19 cellular contexts compared by ENCODE assay signal in the genomic region with DNA sequence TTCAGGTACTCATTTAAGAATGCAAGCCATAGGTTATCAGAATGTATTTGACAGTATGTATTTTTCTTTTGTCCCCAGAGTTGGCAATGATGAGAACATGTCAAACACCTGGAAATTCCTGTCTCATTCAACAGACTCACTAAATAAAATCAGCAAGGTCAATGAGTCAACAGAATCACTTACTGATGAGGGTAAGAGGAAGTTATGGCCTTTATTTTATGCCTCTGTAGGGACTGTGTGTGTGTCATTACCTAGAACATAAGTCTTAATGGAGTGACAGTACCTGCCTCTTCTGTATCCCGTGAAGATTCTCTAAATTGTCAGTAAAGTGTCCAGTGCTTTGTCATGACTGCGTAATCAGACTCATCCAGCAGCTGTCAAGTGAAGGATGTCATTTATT.
DNase-seq lines count a peak whose midpoint lies in the region; ATAC-seq and TF ChIP-seq lines count a peak whose summit lies in the region.
"Had no signal": no experiment of that assay in that cellular context is flagged by ENCODE, and none has a peak within 500 bp of the region (broad histone marks: within the 10 kb centered on the region; RNA-seq: fewer than 3 reads in every experiment).

No MANE protein-coding gene starts in this region.

- DNase-seq in activated CD4-positive, alpha-beta memory T cell treated with anti-CD3 and anti-CD28 coated beads for 36 hours, result no peak
- DNase-seq in activated CD4-positive, alpha-beta memory T cell treated with anti-CD3 and anti-CD28 coated beads, Interleukin-2, amount 10 ng/mL, durations not matched to agents 7 days and 5 days, result no peak
- DNase-seq in CD8-positive, alpha-beta T cell, result no peak
- no peak for DNase-seq in activated naive CD8-positive, alpha-beta T cell treated with anti-CD3 and anti-CD28 coated beads for 36 hours
- DNase-seq in natural killer cell (no peak), NCI-H187 (lab: John Stamatoyannopoulos, UW) (no peak), Peyer's patch (no peak), KBM-7 (no peak)
- DNase-seq: activated CD8-positive, alpha-beta memory T cell treated with anti-CD3 and anti-CD28 coated beads for 24 hours; C1 segment of cervical spinal cord; erythroblast; NCI-H2081; NCI-H526; SK-N-SH; transverse colon had no signal

- CTCF ChIA-PET in activated CD4-positive, alpha-beta memory T cell treated with anti-CD3 and anti-CD28 coated beads for 36 hours (lab: Charles Lee), result interaction anchor here (2.1 kb wide), 1 partner anchor 13 kb away, joined by 6 read pairs; no protein-coding TSS in a partner anchor
- CTCF ChIA-PET in activated CD4-positive, alpha-beta memory T cell treated with anti-CD3 and anti-CD28 coated beads, Interleukin-2, amount 10 ng/mL, durations not matched to agents 7 days and 5 days (lab: Charles Lee), result interaction anchor here (1.0 kb wide), 1 partner anchor 137 kb away, joined by 6 read pairs; no protein-coding TSS in a partner anchor
- CTCF ChIA-PET in CD8-positive, alpha-beta T cell (lab: Charles Lee), result interaction anchor here (0.7 kb wide), 2 partner anchors 27 to 124 kb away, joined by 3 read pairs; no protein-coding TSS in a partner anchor

- POLR2A ChIA-PET in activated CD4-positive, alpha-beta memory T cell treated with anti-CD3 and anti-CD28 coated beads for 36 hours (lab: Charles Lee), result no interaction called here
- POLR2A ChIA-PET in activated CD4-positive, alpha-beta memory T cell treated with anti-CD3 and anti-CD28 coated beads, Interleukin-2, amount 10 ng/mL, durations not matched to agents 7 days and 5 days (lab: Charles Lee), result no interaction called here
- POLR2A ChIA-PET in CD8-positive, alpha-beta T cell (lab: Charles Lee), result no interaction called here

- peak overlapping the region; percentile 76 for H3K27ac Mint-ChIP-seq in activated CD4-positive, alpha-beta memory T cell treated with anti-CD3 and anti-CD28 coated beads for 36 hours
- no peak overlapping the region for H3K27ac Mint-ChIP-seq in activated CD4-positive, alpha-beta memory T cell treated with anti-CD3 and anti-CD28 coated beads, Interleukin-2, amount 10 ng/mL, durations not matched to agents 7 days and 5 days
- H3K27ac Mint-ChIP-seq in CD8-positive, alpha-beta T cell, result peak overlapping the region; percentile 84
- H3K27ac Mint-ChIP-seq in activated naive CD8-positive, alpha-beta T cell treated with anti-CD3 and anti-CD28 coated beads for 36 hours, result peak overlapping the region; percentile 55
- H3K27ac Mint-ChIP-seq in natural killer cell, result peak overlapping the region; percentile 70 to 77
- H3K27ac Mint-ChIP-seq: nephron had no signal

- H3K36me3 ChIP-seq in CD8-positive, alpha-beta T cell (ENCODE audit: insufficient read depth, low read length), result peaks cover 79% of the 10 kb centered on the region
- H3K36me3 ChIP-seq in Peyer's patch, result peaks cover 0 to 98% (median 0%) of the 10 kb centered on the region in 3 donors

- no peaks in the 10 kb centered on the region for H3K9me3 ChIP-seq in CD8-positive, alpha-beta T cell (ENCODE audit: low read length)
- H3K9me3 ChIP-seq in Peyer's patch, result no peaks in the 10 kb centered on the region
- H3K9me3 ChIP-seq: A549, SK-N-SH, transverse colon had no signal

- peaks cover 63% of the 10 kb centered on the region for H3K36me3 Mint-ChIP-seq in activated CD4-positive, alpha-beta memory T cell treated with anti-CD3 and anti-CD28 coated beads for 36 hours
- H3K36me3 Mint-ChIP-seq in activated CD4-positive, alpha-beta memory T cell treated with anti-CD3 and anti-CD28 coated beads, Interleukin-2, amount 10 ng/mL, durations not matched to agents 7 days and 5 days (ENCODE audit: low read depth), result peaks cover 87% of the 10 kb centered on the region
- peaks cover 98% of the 10 kb centered on the region for H3K36me3 Mint-ChIP-seq in CD8-positive, alpha-beta T cell
- H3K36me3 Mint-ChIP-seq in activated naive CD8-positive, alpha-beta T cell treated with anti-CD3 and anti-CD28 coated beads for 36 hours, result peaks cover 37% of the 10 kb centered on the region
- H3K36me3 Mint-ChIP-seq in natural killer cell, result peaks cover 22% of the 10 kb centered on the region

- intact Hi-C loops in activated CD4-positive, alpha-beta memory T cell treated with anti-CD3 and anti-CD28 coated beads for 36 hours (cut with micrococcal nuclease), result no loop called here
- intact Hi-C loops in CD8-positive, alpha-beta T cell (cut with DNase I, micrococcal nuclease), result loop anchor here in 1 of 2 experiments (2.0 kb wide), 1 partner anchor 14 kb away; no protein-coding TSS in a partner anchor
- intact Hi-C loops in natural killer cell (cut with micrococcal nuclease), result no loop called here

- ATAC-seq in CD8-positive, alpha-beta T cell, result no peak
- ATAC-seq in natural killer cell, result no peak
- ATAC-seq: A549 had no signal

- no peak for TF ChIP-seq POLR2A in Peyer's patch (IDR thresholded peaks at IDR 0.05)

- no peak overlapping the region for H3K4me3 Mint-ChIP-seq in activated CD4-positive, alpha-beta memory T cell treated with anti-CD3 and anti-CD28 coated beads for 36 hours
- H3K4me3 Mint-ChIP-seq in activated CD4-positive, alpha-beta memory T cell treated with anti-CD3 and anti-CD28 coated beads, Interleukin-2, amount 10 ng/mL, durations not matched to agents 7 days and 5 days, result no peak overlapping the region
- no peak overlapping the region for H3K4me3 Mint-ChIP-seq in CD8-positive, alpha-beta T cell
- no peak overlapping the region for H3K4me3 Mint-ChIP-seq in activated naive CD8-positive, alpha-beta T cell treated with anti-CD3 and anti-CD28 coated beads for 36 hours
- no peak overlapping the region for H3K4me3 Mint-ChIP-seq in natural killer cell
- H3K4me3 Mint-ChIP-seq: brain, nephron had no signal

- no peak overlapping the region for H3K27ac ChIP-seq in CD8-positive, alpha-beta T cell (ENCODE audit: low read depth, low read length)
- no peak overlapping the region for H3K27ac ChIP-seq in Peyer's patch
- H3K27ac ChIP-seq: A549, transverse colon had no signal

- H3K9me3 Mint-ChIP-seq in activated CD4-positive, alpha-beta memory T cell treated with anti-CD3 and anti-CD28 coated beads for 36 hours, result no peaks in the 10 kb centered on the region
- no peaks in the 10 kb centered on the region for H3K9me3 Mint-ChIP-seq in activated CD4-positive, alpha-beta memory T cell treated with anti-CD3 and anti-CD28 coated beads, Interleukin-2, amount 10 ng/mL, durations not matched to agents 7 days and 5 days
- H3K9me3 Mint-ChIP-seq in CD8-positive, alpha-beta T cell, result no peaks in the 10 kb centered on the region
- H3K9me3 Mint-ChIP-seq in activated naive CD8-positive, alpha-beta T cell treated with anti-CD3 and anti-CD28 coated beads for 36 hours, result no peaks in the 10 kb centered on the region
- H3K9me3 Mint-ChIP-seq in natural killer cell, result no peaks in the 10 kb centered on the region
- H3K9me3 Mint-ChIP-seq: brain, nephron had no signal

- in situ Hi-C loops in KBM-7 (cut with MboI; ENCODE audit: low pct_unique_long_range_greater_than_20kb, low sequenced_read_pairs), result no loop called here

- H3K4me1 Mint-ChIP-seq in activated CD4-positive, alpha-beta memory T cell treated with anti-CD3 and anti-CD28 coated beads for 36 hours (ENCODE audit: low read depth), result peaks cover 65% of the 10 kb centered on the region
- H3K4me1 Mint-ChIP-seq in activated CD4-positive, alpha-beta memory T cell treated with anti-CD3 and anti-CD28 coated beads, Interleukin-2, amount 10 ng/mL, durations not matched to agents 7 days and 5 days, result peaks cover 12% of the 10 kb centered on the region
- peaks cover 37% of the 10 kb centered on the region for H3K4me1 Mint-ChIP-seq in CD8-positive, alpha-beta T cell (ENCODE audit: low read depth)
- peaks cover 33% of the 10 kb centered on the region for H3K4me1 Mint-ChIP-seq in activated naive CD8-positive, alpha-beta T cell treated with anti-CD3 and anti-CD28 coated beads for 36 hours
- H3K4me1 Mint-ChIP-seq in natural killer cell, result peaks cover 36 to 45% of the 10 kb centered on the region in 2 donors
- H3K4me1 Mint-ChIP-seq: brain, nephron had no signal

- TF ChIP-seq CTCF in CD8-positive, alpha-beta T cell (IDR thresholded peaks at IDR 0.05), result no peak
- TF ChIP-seq CTCF in natural killer cell (IDR thresholded peaks at IDR 0.05) (no peak), Peyer's patch (IDR thresholded peaks at IDR 0.05) (no peak)

- no peaks in the 10 kb centered on the region for H3K27me3 Mint-ChIP-seq in activated CD4-positive, alpha-beta memory T cell treated with anti-CD3 and anti-CD28 coated beads for 36 hours
- H3K27me3 Mint-ChIP-seq in activated CD4-positive, alpha-beta memory T cell treated with anti-CD3 and anti-CD28 coated beads, Interleukin-2, amount 10 ng/mL, durations not matched to agents 7 days and 5 days, result no peaks in the 10 kb centered on the region
- H3K27me3 Mint-ChIP-seq in CD8-positive, alpha-beta T cell (ENCODE audit: low read depth), result no peaks in the 10 kb centered on the region
- no peaks in the 10 kb centered on the region for H3K27me3 Mint-ChIP-seq in activated naive CD8-positive, alpha-beta T cell treated with anti-CD3 and anti-CD28 coated beads for 36 hours
- H3K27me3 Mint-ChIP-seq in natural killer cell (ENCODE audit: low read depth in 2 of 2), result no peaks in the 10 kb centered on the region
- H3K27me3 Mint-ChIP-seq: brain had no signal

- no peaks in the 10 kb centered on the region for H3K4me1 ChIP-seq in CD8-positive, alpha-beta T cell (ENCODE audit: insufficient read depth, low read length)
- no peaks in the 10 kb centered on the region for H3K4me1 ChIP-seq in Peyer's patch
- H3K4me1 ChIP-seq: A549, transverse colon had no signal

- H3K27me3 ChIP-seq in CD8-positive, alpha-beta T cell (ENCODE audit: insufficient read depth, low read length), result no peaks in the 10 kb centered on the region
- no peaks in the 10 kb centered on the region for H3K27me3 ChIP-seq in Peyer's patch
- H3K27me3 ChIP-seq: transverse colon had no signal

- H3K4me3 ChIP-seq in CD8-positive, alpha-beta T cell (ENCODE audit: low read depth, low read length), result no peak overlapping the region
- H3K4me3 ChIP-seq in Peyer's patch, result no peak overlapping the region
- H3K4me3 ChIP-seq: A549, smooth muscle cell, transverse colon had no signal
